Comparison of ENCODE assay signal across 8 cellular contexts in the genomic region with DNA sequence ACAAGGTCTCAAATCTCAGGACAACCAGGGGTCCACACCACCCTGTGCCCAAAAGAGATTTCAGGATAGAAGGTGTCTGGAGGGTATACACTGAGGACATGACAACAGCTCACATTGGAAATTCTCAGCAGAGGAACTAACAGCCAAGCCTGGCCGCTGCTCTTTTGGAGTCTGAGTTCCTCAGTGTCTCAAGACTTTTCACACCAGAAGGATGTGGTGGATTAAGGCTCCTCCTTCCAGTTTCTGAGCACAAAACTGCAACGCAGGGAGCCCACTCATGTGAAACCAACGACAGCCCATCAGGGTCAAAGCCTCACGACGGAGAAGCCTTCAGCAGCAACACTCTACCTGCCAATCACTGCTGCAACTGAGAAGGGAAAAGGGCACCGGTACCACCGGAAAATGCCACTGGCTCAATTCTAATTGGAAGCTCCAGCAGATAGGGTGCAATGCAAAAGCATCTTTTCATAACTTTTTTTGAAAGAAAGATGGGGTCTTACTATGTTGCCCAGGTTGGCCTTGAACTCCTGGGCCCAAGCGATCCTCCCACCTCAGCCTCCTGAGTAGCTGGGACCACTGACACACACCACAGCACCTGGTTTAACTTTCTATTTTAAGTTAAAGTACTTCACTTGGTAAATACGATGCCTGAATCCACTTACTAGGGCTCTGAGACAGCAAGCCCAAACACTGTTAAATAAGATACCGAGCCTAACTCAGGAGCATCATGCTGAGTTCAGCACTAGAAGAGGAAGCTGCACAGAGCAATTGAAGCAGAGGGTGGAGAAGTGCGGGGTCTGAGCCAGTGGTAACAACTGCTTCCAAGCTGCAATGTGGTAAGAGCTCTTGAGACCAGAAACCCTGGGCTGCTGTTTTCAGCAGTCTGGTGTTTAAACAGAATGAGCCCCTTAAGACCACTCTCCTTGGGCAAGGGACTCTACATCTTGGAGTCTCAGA.
A peak's percentile ranks its signal among the peaks of the same experiment; 100 is the strongest.
DNase-seq lines count a peak whose midpoint lies in the region; ATAC-seq and TF ChIP-seq lines count a peak whose summit lies in the region.

No MANE protein-coding gene starts in this region.

- H3K27me3 ChIP-seq in MM.1S (replicated peaks; ENCODE audit: insufficient read depth, low read length): no peaks in the 10 kb centered on the region

- no peak overlapping the region for H2AFZ ChIP-seq in MM.1S (ENCODE audit: low read length)

- H3K27ac ChIP-seq in MM.1S (ENCODE audit: low read length): no peak overlapping the region

- no peaks in the 10 kb centered on the region for H3F3A ChIP-seq in MM.1S (ENCODE audit: insufficient read depth, low read length)

- no peak overlapping the region for H3K4me2 ChIP-seq in MM.1S (ENCODE audit: low read depth, low read length)

- peak; percentile 55 for ATAC-seq in GM21619 (IDR thresholded peaks at IDR 0.05; ENCODE audit: unreplicated experiment)

- H3K9ac ChIP-seq in MM.1S (ENCODE audit: low read length): no peak overlapping the region

- H3K4me1 ChIP-seq in MM.1S (ENCODE audit: low read length): no peaks in the 10 kb centered on the region

- no peaks in the 10 kb centered on the region for H3K9me2 ChIP-seq in MM.1S (replicated peaks; ENCODE audit: insufficient read depth, low read length)

- peak; percentile 99 for DNase-seq in DMS79 treated with DMSO at 0.1 percent for 48 hours (lab: John Stamatoyannopoulos, UW)
- peak; percentile 70 to 90 for DNase-seq in NOMO-1 (lab: John Stamatoyannopoulos, UW; ENCODE audit: unreplicated experiment in 2 of 2)
- peak; percentile 69 for DNase-seq in choroid plexus epithelial cell (ENCODE audit: low read depth)
- peak; percentile 56 for DNase-seq in pons (ENCODE audit: low spot score)
- no peak for DNase-seq in NCI-H2029 treated with DMSO at 0.1 percent for 48 hours (lab: John Stamatoyannopoulos, UW)
- DNase-seq in RKO (ENCODE audit: low spot score): no peak
- no peak for DNase-seq in MM.1S

- TF ChIP-seq CTCF in choroid plexus epithelial cell (conservative IDR thresholded peaks at IDR 0.05; ENCODE audit: low read depth, low read length): no peak
- no peak for TF ChIP-seq CTCF in MM.1S (IDR thresholded peaks at IDR 0.05; ENCODE audit: low read length)

- H3K4me3 ChIP-seq in choroid plexus epithelial cell (ENCODE audit: low read depth, low read length): no peak overlapping the region
- H3K4me3 ChIP-seq in MM.1S (ENCODE audit: low read length): no peak overlapping the region

- H3K79me2 ChIP-seq in MM.1S (ENCODE audit: low read length): peaks cover 97% of the 10 kb centered on the region

- H4K20me1 ChIP-seq in MM.1S (ENCODE audit: insufficient read depth, low read length): peaks cover 17% of the 10 kb centered on the region

- H3K9me3 ChIP-seq in MM.1S (replicated peaks; ENCODE audit: insufficient read depth, low read length): no peaks in the 10 kb centered on the region

- no peaks in the 10 kb centered on the region for H3K36me3 ChIP-seq in MM.1S (replicated peaks; ENCODE audit: insufficient read depth, low read length)

Comparison
In these comparisons a context has a peak if more than half of its experiments do, and no peak if none do; other contexts are left out.
1. DNase-seq: peak in DMS79 treated with DMSO at 0.1 percent for 48 hours (single experiment), NOMO-1 (2 of 2), choroid plexus epithelial cell (single experiment) and pons (single experiment); none in NCI-H2029 treated with DMSO at 0.1 percent for 48 hours (single experiment), RKO (single experiment) and MM.1S (single experiment).